Comparison of ENCODE assay signal across 16 cellular contexts in the genomic region with DNA sequence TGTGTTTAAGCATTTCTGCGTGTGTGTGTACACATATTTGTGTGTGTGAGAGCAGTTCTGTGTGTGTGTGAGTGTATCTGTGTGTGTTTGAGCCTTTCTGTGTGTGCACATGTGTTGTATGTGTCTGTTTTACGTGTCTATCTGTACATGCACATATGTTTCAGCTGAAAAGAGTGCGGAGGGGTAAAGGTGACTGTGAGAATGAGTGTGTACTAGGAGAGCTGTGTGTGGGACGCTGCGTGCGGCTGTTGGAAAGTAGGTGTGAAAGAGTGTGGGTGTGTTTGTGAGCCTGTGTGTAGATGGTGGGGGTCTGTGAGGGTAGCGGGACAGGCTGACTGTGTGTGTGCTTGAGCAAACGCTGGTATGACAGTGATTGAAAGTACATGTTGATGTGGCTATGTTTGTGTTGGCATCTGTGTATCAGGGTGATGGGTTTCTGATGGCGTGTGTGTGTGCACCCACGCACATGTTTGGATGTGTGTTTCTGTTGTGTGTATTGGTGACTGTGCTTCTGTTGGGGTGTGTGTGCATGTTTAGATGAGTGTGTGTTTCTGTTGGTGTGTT. TPM values are rescaled to one million over a fixed set of nuclear protein-coding genes. Genes with fewer than 3 reads are reported as not detected.
DNase-seq lines count a peak whose midpoint lies in the region; ATAC-seq and TF ChIP-seq lines count a peak whose summit lies in the region.
"Had no signal": no experiment of that assay in that cellular context is flagged by ENCODE, and none has a peak within 500 bp of the region (broad histone marks: within the 10 kb centered on the region; RNA-seq: fewer than 3 reads in every experiment).

No MANE protein-coding gene starts in this region.

- no peak overlapping the region for H2AFZ ChIP-seq in ACC112 (ENCODE audit: low read length, unreplicated experiment)
- no peak overlapping the region for H2AFZ ChIP-seq in PC-3 (ENCODE audit: low read length)

- H3K9me3 ChIP-seq in PC-3 (ENCODE audit: low read length) (no peaks in the 10 kb centered on the region), ovary (no peaks in the 10 kb centered on the region)

- H3K4me1 ChIP-seq in ACC112 (ENCODE audit: control insufficient read depth, insufficient read depth, low read length, unreplicated experiment) (peaks cover 47% of the 10 kb centered on the region), PC-3 (ENCODE audit: insufficient read depth, low read length) (peaks cover 34% of the 10 kb centered on the region), ovary (ENCODE audit: insufficient read depth) (no peaks in the 10 kb centered on the region)

- peak overlapping the region; percentile 92 for H3K4me3 ChIP-seq in ACC112 (ENCODE audit: low read depth, low read length)
- peak overlapping the region; percentile 100 for H3K4me3 ChIP-seq in PC-3 (ENCODE audit: low read length)
- peak overlapping the region; percentile 65 for H3K4me3 ChIP-seq in ovary
- H3K4me3 ChIP-seq: smooth muscle cell had no signal

- TF ChIP-seq CTCF in PC-3 (conservative IDR thresholded peaks at IDR 0.05; ENCODE audit: low read depth, low read length) (no peak), ovary (IDR thresholded peaks at IDR 0.05) (no peak)

- H3K27me3 ChIP-seq in ACC112 (ENCODE audit: insufficient read depth, low read length) (no peaks in the 10 kb centered on the region), PC-3 (ENCODE audit: low read length) (no peaks in the 10 kb centered on the region), ovary (no peaks in the 10 kb centered on the region)

- DNase-seq in PC-3 (peak; percentile 31), epithelial cell of prostate (ENCODE audit: low read depth, low spot score) (no peak), ovary (no peak), hippocampal formation (lab: John Stamatoyannopoulos, UW) (no peak)
- DNase-seq: activated CD8-positive, alpha-beta memory T cell treated with anti-CD3 and anti-CD28 coated beads for 24 hours; activated naive CD4-positive, alpha-beta T cell; foreskin melanocyte; islet precursor cell; KBM-7; NCI-H187 treated with DMSO at 0.1 percent for 48 hours; SIG-M5 had no signal

- CTCF ChIA-PET in PC-3 (lab: Charles Lee): interaction anchor here (0.6 kb wide), 1 partner anchor 977 kb away, joined by 7 read pairs; no protein-coding TSS in a partner anchor

- peak overlapping the region; percentile 99 for H3K27ac ChIP-seq in ACC112 (ENCODE audit: low read depth, low read length)
- H3K27ac ChIP-seq in PC-3 (ENCODE audit: low read length): peak overlapping the region; percentile 98
- peak overlapping the region; percentile 99 for H3K27ac ChIP-seq in epithelial cell of prostate
- no peak overlapping the region for H3K27ac ChIP-seq in ovary

- TF ChIP-seq EP300 in ovary (IDR thresholded peaks at IDR 0.05): no peak

- no peak for TF ChIP-seq POLR2A in ovary (IDR thresholded peaks at IDR 0.05)
- TF ChIP-seq POLR2A in GM18505 (IDR thresholded peaks at IDR 0.05; ENCODE audit: borderline replicate concordance, extremely low read depth, insufficient read depth, insufficient read length): no peak

- intact Hi-C loops in PC-3 (cut with micrococcal nuclease): no loop called here
- intact Hi-C loops in ovary (cut with DNase I): loop anchor here in 1 of 4 donors (10.0 kb wide), 1 partner anchor 46 kb away; the partner anchor contains the start of gene RAB8A

- POLR2A ChIA-PET in PC-3 (lab: Charles Lee; ENCODE audit: unreplicated experiment): no interaction called here

- WGBS in ovary, 3 donors: 60 to 72% (median 69%) methylated on average over 10 of the region's 10 CpGs

- H3K4me2 ChIP-seq in PC-3 (ENCODE audit: low read length): peak overlapping the region; percentile 86
- H3K4me2 ChIP-seq: smooth muscle cell had no signal

- peak overlapping the region; percentile 98 for H3K9ac ChIP-seq in PC-3 (ENCODE audit: low read length)

- peaks cover 54% of the 10 kb centered on the region for H3K79me2 ChIP-seq in ACC112 (ENCODE audit: control insufficient read depth, insufficient read depth, low read length, unreplicated experiment)
- H3K79me2 ChIP-seq in PC-3 (ENCODE audit: low read length): peaks cover 68% of the 10 kb centered on the region

- H3F3A ChIP-seq in PC-3 (ENCODE audit: low read length, unreplicated experiment): peaks cover 7% of the 10 kb centered on the region

- H4K20me1 ChIP-seq in PC-3 (ENCODE audit: low read length): peaks cover 7% of the 10 kb centered on the region; the same call in 1 of the 2 replicates

- no TSS peak for BruUV-seq in PC-3 (replicated peaks; lab: Mats Ljungman, UMichigan)

- no peak for ATAC-seq in PC-3
- ATAC-seq in GM21723 (IDR thresholded peaks at IDR 0.05; ENCODE audit: unreplicated experiment): no peak
- ATAC-seq in GM18505 (IDR thresholded peaks at IDR 0.05; ENCODE audit: unreplicated experiment): no peak
- ATAC-seq in GM19467 (IDR thresholded peaks at IDR 0.05; ENCODE audit: unreplicated experiment): no peak

- H3K9me2 ChIP-seq in PC-3 (replicated peaks; ENCODE audit: low read length): no peaks in the 10 kb centered on the region

- 0 out of 2 replicates have a peak, but pooled peaks cover 3% of the 10 kb centered on the region for H3K36me3 ChIP-seq in ACC112 (ENCODE audit: insufficient read depth, low read length)
- peaks cover 27% of the 10 kb centered on the region for H3K36me3 ChIP-seq in PC-3 (ENCODE audit: low read depth, low read length)
- H3K36me3 ChIP-seq in ovary: no peaks in the 10 kb centered on the region

RNA-seq across cellular contexts. Expression of gene TPM4, which starts 7.5 kb away (rescaled TPM):
- total RNA-seq in PC-3 (2014; rRNA removed) (135 and 167 TPM in 2 replicates), ovary (100 to 1,000 TPM; 286 to 642 (median 554) TPM)
- 100 to 1,000 TPM; 347 to 664 TPM for polyA plus RNA-seq in ovary

RNA-seq across cellular contexts. Expression of gene RAB8A, which starts 42.9 kb away (rescaled TPM):
- total RNA-seq in PC-3 (2014; rRNA removed) (65.7 and 94.5 TPM in 2 replicates), ovary (10 to 100 TPM; 17.2 to 70.5 (median 52.9) TPM)
- 100 to 1,000 TPM in 1 of 2 donors, 10 to 100 TPM in 1; 23.8 to 114 TPM for polyA plus RNA-seq in ovary

Comparison
In these comparisons a context has a peak if more than half of its experiments do, and no peak if none do; other contexts are left out.
1. H3K27ac ChIP-seq: peak in ACC112 (single experiment), PC-3 (single experiment) and epithelial cell of prostate (single experiment); none in ovary (0 of 2).
2. Peak in every context shown above with its lines, with median percentiles within 50 percentile points of each other: H3K4me3 ChIP-seq.